ENCODE assay signal across 23 cellular contexts in genomic region chr11:11335043-11335442, GRCh38.
"Had no signal": no experiment of that assay in that cellular context is flagged by ENCODE, and none has a peak within 500 bp of the region (broad histone marks: within the 10 kb centered on the region; RNA-seq: fewer than 3 reads in every experiment).

No MANE protein-coding gene starts in this region.

- FAIRE-seq: small intestine had no signal

- H3K9me3 ChIP-seq: esophagus squamous epithelium, gastroesophageal sphincter, mucosa of descending colon, vagina had no signal

- H3K27ac ChIP-seq: cardiac muscle cell, esophagus squamous epithelium, gastroesophageal sphincter, vagina had no signal

- ATAC-seq: activated naive CD8-positive, alpha-beta T cell treated with anti-CD3 and anti-CD28 coated beads, Interleukin-2, amount 50 U/mL, for 24 hours; gastroesophageal sphincter; left cardiac atrium; mucosa of descending colon; sciatic nerve; stimulated activated memory B cell treated with anti-CD40 and anti-IgM and Interleukin-4, amounts not matched to agents 10 μg/mL and 1 μg/mL and 100 μg/mL, for 72 hours had no signal

- H3K27me3 ChIP-seq: esophagus squamous epithelium, gastroesophageal sphincter, vagina had no signal

- DNase-seq: activated CD4-positive, alpha-beta T cell treated with anti-CD3 and anti-CD28 coated beads for 4 hours; activated CD4-positive, alpha-beta T cell treated with anti-CD3 and anti-CD28 coated beads, Interleukin-2, amount 50 U/mL, for 48 hours; activated CD4-positive, CD25-positive, alpha-beta regulatory T cell; activated effector memory CD4-positive, alpha-beta T cell treated with anti-CD3 and anti-CD28 coated beads, Interleukin-2, amount 50 U/mL, for 16 hours; activated naive CD4-positive, alpha-beta T cell treated with anti-CD3 and anti-CD28 coated beads, Interleukin-2, amount 50 U/mL, for 16 hours; activated naive CD8-positive, alpha-beta T cell treated with anti-CD3 and anti-CD28 coated beads, Interleukin-2, amount 50 U/mL, for 24 hours; dermis blood vessel endothelial cell; effector memory CD4-positive, alpha-beta T cell; esophagus squamous epithelium; head of caudate nucleus; hypothalamus; left cardiac atrium; mucosa of descending colon; nucleus accumbens; posterior cingulate gyrus; small intestine; stimulated activated CD4-positive, alpha-beta T cell treated with anti-CD3 and anti-CD28 coated beads, Interleukin-15, amount 100 ng/mL, for 24 hours; T-helper 9 cell had no signal

- H3K4me1 ChIP-seq: esophagus squamous epithelium, gastroesophageal sphincter, vagina had no signal

- H3K36me3 ChIP-seq: cardiac muscle cell, vagina had no signal

- H3K4me3 ChIP-seq: cardiac muscle cell, esophagus squamous epithelium, gastroesophageal sphincter, mucosa of descending colon, vagina had no signal
